In the genomic region with DNA sequence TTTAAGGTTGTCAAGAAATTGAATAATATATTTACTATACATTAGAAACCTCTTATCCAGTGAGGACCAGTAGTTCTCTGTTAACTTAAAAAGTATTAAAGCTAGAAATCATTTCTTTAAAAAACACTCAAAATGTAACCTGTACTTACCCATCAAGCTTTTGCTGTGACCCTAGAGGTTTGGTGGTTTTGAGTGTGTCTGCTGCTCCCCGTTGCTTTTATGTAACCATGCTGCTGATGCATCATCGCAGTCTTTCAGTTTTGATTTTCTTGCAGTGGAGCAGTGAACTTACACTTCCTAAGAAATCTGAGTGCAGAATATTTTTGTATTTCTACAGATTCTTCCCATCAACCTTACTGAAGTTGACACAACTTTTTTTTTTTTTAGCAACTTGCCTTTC, we compare ENCODE assay signal across 10 cellular contexts.
DNase-seq lines count a peak whose midpoint lies in the region; ATAC-seq and TF ChIP-seq lines count a peak whose summit lies in the region.
"Had no signal": no experiment of that assay in that cellular context is flagged by ENCODE, and none has a peak within 500 bp of the region (broad histone marks: within the 10 kb centered on the region; RNA-seq: fewer than 3 reads in every experiment).

No MANE protein-coding gene starts in this region.

- no peak overlapping the region for H3K4me3 ChIP-seq in choroid plexus epithelial cell (ENCODE audit: low read depth, low read length)

- ATAC-seq in GM18858 (IDR thresholded peaks at IDR 0.05; ENCODE audit: unreplicated experiment) = peak; percentile 92
- ATAC-seq in GM21390 (IDR thresholded peaks at IDR 0.05; ENCODE audit: unreplicated experiment) = peak; percentile 96
- peak; percentile 81 for ATAC-seq in HG03139 (IDR thresholded peaks at IDR 0.05; ENCODE audit: unreplicated experiment)

- DNase-seq in choroid plexus epithelial cell (ENCODE audit: low read depth) (peak; percentile 65), GOT3 (lab: John Stamatoyannopoulos, UW) (no peak), SHP77 treated with DMSO at 0.1 percent for 48 hours (lab: John Stamatoyannopoulos, UW) (no peak), pons (ENCODE audit: low spot score) (no peak), NCI-H510A (lab: John Stamatoyannopoulos, UW) (no peak)
- DNase-seq: NCI-H2029, SIG-M5 had no signal

- TF ChIP-seq CTCF in choroid plexus epithelial cell (conservative IDR thresholded peaks at IDR 0.05; ENCODE audit: low read depth, low read length) = no peak
